Comparison of ENCODE assay signal across 8 cellular contexts in genomic region chr19:56105090-56105701, GRCh38. TPM values are rescaled to one million over a fixed set of nuclear protein-coding genes. Genes with fewer than 3 reads are reported as not detected.
DNase-seq lines count a peak whose midpoint lies in the region; ATAC-seq and TF ChIP-seq lines count a peak whose summit lies in the region.

No MANE protein-coding gene starts in this region.

- peaks cover 30% of the 10 kb centered on the region for H3K4me1 ChIP-seq in ectodermal cell (ENCODE audit: control insufficient read depth, insufficient read depth, low read length)

- WGBS in ectodermal cell, 2 experiments, result 31 to 38% methylated on average over 21 of the region's 22 CpGs
- WGBS in lower leg skin, 2 donors, result 23 to 32% methylated on average over 21 to 22 of the region's 22 CpGs

- no peak for TF ChIP-seq POLR2A in lower leg skin (IDR thresholded peaks at IDR 0.05)

- ATAC-seq in HG03095 (IDR thresholded peaks at IDR 0.05; ENCODE audit: unreplicated experiment), result no peak
- no peak for ATAC-seq in HG03045 (IDR thresholded peaks at IDR 0.05; ENCODE audit: unreplicated experiment)

- H3K9me3 ChIP-seq in ectodermal cell (ENCODE audit: control insufficient read depth, low read length), result no peaks in the 10 kb centered on the region

- no peak for TF ChIP-seq CTCF in lower leg skin (IDR thresholded peaks at IDR 0.05)

- no peaks in the 10 kb centered on the region for H3K27me3 ChIP-seq in ectodermal cell (ENCODE audit: control insufficient read depth, insufficient read depth, low read length, poor library complexity, severe bottlenecking)

- H3K4me3 ChIP-seq in ectodermal cell (ENCODE audit: insufficient read depth, low read depth, low read length) (no peak overlapping the region), lower leg skin (ENCODE audit: low read depth, poor library complexity, severe bottlenecking) (no peak overlapping the region)

- peak overlapping the region; percentile 88 for H3K27ac ChIP-seq in ectodermal cell (ENCODE audit: insufficient read depth, low read depth, low read length, poor library complexity, severe bottlenecking)

- peak; percentile 87 for DNase-seq in DMS 273 treated with DMSO at 0.1 percent for 48 hours (lab: John Stamatoyannopoulos, UW)
- DNase-seq in NCI-H1436 (lab: John Stamatoyannopoulos, UW), result peak; percentile 84
- DNase-seq in activated CD4-positive, alpha-beta T cell treated with anti-CD3 and anti-CD28 coated beads, Interleukin-2, amount 50 U/mL, for 1 hour, result peak; percentile 61
- peak; percentile 52 to 93 for DNase-seq in lower leg skin (ENCODE audit: low spot score in 2 of 2)
- DNase-seq in stimulated activated CD4-positive, alpha-beta T cell treated with anti-CD3 and anti-CD28 coated beads, TNF-alpha, amount 100 ng/mL, for 24 hours (ENCODE audit: low read depth in 3 of 3), result peak in 2 of 3 experiments; percentile 22 to 41

- intact Hi-C loops in lower leg skin (cut with DNase I; ENCODE audit: low total_unique reads), result no loop called here

- peaks cover 9% of the 10 kb centered on the region for H3K36me3 ChIP-seq in ectodermal cell (ENCODE audit: control insufficient read depth, insufficient read depth, low read length)

RNA-seq across cellular contexts. Expression of gene ZNF787, which starts 15.9 kb away (rescaled TPM):
- polyA plus RNA-seq in ectodermal cell (2013, experiment 1 of 4), result 28.3 TPM
- polyA plus RNA-seq in ectodermal cell (2013, experiment 2 of 4), result 29.0 TPM
- 29.8 TPM for polyA plus RNA-seq in ectodermal cell (2013, experiment 3 of 4)
- 30.5 TPM for polyA plus RNA-seq in ectodermal cell (2013, experiment 4 of 4)
- 10 to 100 TPM; 11.6 to 21.5 (median 19.9) TPM for total RNA-seq in lower leg skin

RNA-seq across cellular contexts. Expression of gene ZNF444, which starts 35.9 kb away (rescaled TPM):
- 37.4 TPM for polyA plus RNA-seq in ectodermal cell (2013, experiment 1 of 4)
- 40.2 TPM for polyA plus RNA-seq in ectodermal cell (2013, experiment 2 of 4)
- polyA plus RNA-seq in ectodermal cell (2013, experiment 3 of 4), result 45.5 TPM
- polyA plus RNA-seq in ectodermal cell (2013, experiment 4 of 4), result 45.9 TPM
- total RNA-seq in lower leg skin, result 10 to 100 TPM; 22.1 to 39.5 (median 30.6) TPM

Comparison
In these comparisons a context has a peak if more than half of its experiments do, and no peak if none do; other contexts are left out.
1. DNase-seq: peak in every context shown above with its lines; median percentile 87 in DMS 273 treated with DMSO at 0.1 percent for 48 hours; 84 in NCI-H1436; 72 in lower leg skin; 61 in activated CD4-positive, alpha-beta T cell treated with anti-CD3 and anti-CD28 coated beads, Interleukin-2, amount 50 U/mL, for 1 hour; 32 in stimulated activated CD4-positive, alpha-beta T cell treated with anti-CD3 and anti-CD28 coated beads, TNF-alpha, amount 100 ng/mL, for 24 hours.